10 cellular contexts compared by ENCODE assay signal in genomic region chr18:34729264-34729663, GRCh38. TPM values are rescaled to one million over a fixed set of nuclear protein-coding genes. Genes with fewer than 3 reads are reported as not detected.
DNase-seq lines count a peak whose midpoint lies in the region; ATAC-seq, FAIRE-seq and TF ChIP-seq lines count a peak whose summit lies in the region.
"Had no signal": no experiment of that assay in that cellular context is flagged by ENCODE, and none has a peak within 500 bp of the region (broad histone marks: within the 10 kb centered on the region; RNA-seq: fewer than 3 reads in every experiment).

No MANE protein-coding gene starts in this region.

- H3K27ac ChIP-seq in endodermal cell (ENCODE audit: low read depth, low read length) (no peak overlapping the region), osteoblast (ENCODE audit: low read depth, low read length) (no peak overlapping the region)
- no peak overlapping the region for H3K27ac ChIP-seq in CD4-positive, alpha-beta T cell (ENCODE audit: low read depth, low read length)

- no peak overlapping the region for H3K4me2 ChIP-seq in osteoblast (ENCODE audit: insufficient read depth, low read length)

- H3K9me3 ChIP-seq in endodermal cell (ENCODE audit: control insufficient read depth, low read length) (peaks cover 5% of the 10 kb centered on the region), osteoblast (ENCODE audit: low read depth, low read length) (no peaks in the 10 kb centered on the region)
- no peaks in the 10 kb centered on the region for H3K9me3 ChIP-seq in CD4-positive, alpha-beta T cell (ENCODE audit: control insufficient read depth, low read length)

- H3K27me3 ChIP-seq in endodermal cell (ENCODE audit: control insufficient read depth, insufficient read depth, low read length, poor library complexity, severe bottlenecking) (no peaks in the 10 kb centered on the region), osteoblast (ENCODE audit: insufficient read depth, low read length) (no peaks in the 10 kb centered on the region)
- no peaks in the 10 kb centered on the region for H3K27me3 ChIP-seq in CD4-positive, alpha-beta T cell (ENCODE audit: control insufficient read depth, insufficient read depth, low read length)

- H3K4me1 ChIP-seq in endodermal cell (ENCODE audit: control insufficient read depth, insufficient read depth, low read length): peaks cover 7% of the 10 kb centered on the region
- H3K4me1 ChIP-seq in osteoblast (ENCODE audit: insufficient read depth, low read length): no peaks in the 10 kb centered on the region

- H3K27me3 Mint-ChIP-seq in endodermal cell (ENCODE audit: insufficient read depth): peaks cover 2% of the 10 kb centered on the region
- peaks cover 4% of the 10 kb centered on the region for H3K27me3 Mint-ChIP-seq in CD4-positive, alpha-beta T cell
- H3K27me3 Mint-ChIP-seq: IgD-negative memory B cell had no signal

- peaks cover 37% of the 10 kb centered on the region for H3K4me1 Mint-ChIP-seq in endodermal cell
- no peaks in the 10 kb centered on the region for H3K4me1 Mint-ChIP-seq in CD4-positive, alpha-beta T cell (ENCODE audit: low read depth)

- H3K9ac ChIP-seq in endodermal cell (ENCODE audit: extremely low read depth, low read length, poor library complexity, severe bottlenecking): no peak overlapping the region

- no peaks in the 10 kb centered on the region for H4K20me1 ChIP-seq in osteoblast (ENCODE audit: insufficient read depth, low read length)

- peak overlapping the region; percentile 28 for H3K27ac Mint-ChIP-seq in endodermal cell
- no peak overlapping the region for H3K27ac Mint-ChIP-seq in CD4-positive, alpha-beta T cell
- H3K27ac Mint-ChIP-seq: IgD-negative memory B cell had no signal

- H3K36me3 ChIP-seq in endodermal cell (ENCODE audit: control insufficient read depth, insufficient read depth, low read length) (no peaks in the 10 kb centered on the region), osteoblast (ENCODE audit: insufficient read depth, low read length) (no peaks in the 10 kb centered on the region)

- H3K4me3 ChIP-seq in endodermal cell (ENCODE audit: low read length) (peak overlapping the region; percentile 19), osteoblast (ENCODE audit: insufficient read depth, low read length) (no peak overlapping the region)

- peaks cover 14% of the 10 kb centered on the region for H3K36me3 Mint-ChIP-seq in endodermal cell (ENCODE audit: low read depth)
- no peaks in the 10 kb centered on the region for H3K36me3 Mint-ChIP-seq in CD4-positive, alpha-beta T cell (ENCODE audit: low read depth)
- H3K36me3 Mint-ChIP-seq: IgD-negative memory B cell had no signal

- peak; percentile 69 for ATAC-seq in GM21515 (IDR thresholded peaks at IDR 0.05; ENCODE audit: unreplicated experiment)
- ATAC-seq in CD4-positive, alpha-beta T cell (ENCODE audit: poor library complexity): no peak

- CTCF ChIA-PET in CD4-positive, alpha-beta T cell (lab: Charles Lee): no interaction called here

- TF ChIP-seq CTCF in D721Med (IDR thresholded peaks at IDR 0.05; ENCODE audit: insufficient read depth, missing control alignments) (peak; percentile 34), endodermal cell (conservative IDR thresholded peaks at IDR 0.05) (peak; percentile 86), osteoblast (IDR thresholded peaks at IDR 0.05; ENCODE audit: extremely low read depth, low read depth, low read length) (peak; percentile 72)
- no peak for TF ChIP-seq CTCF in CD4-positive, alpha-beta T cell (IDR thresholded peaks at IDR 0.05)

- peaks cover 21% of the 10 kb centered on the region for H3K9me3 Mint-ChIP-seq in endodermal cell
- peaks cover 3% of the 10 kb centered on the region for H3K9me3 Mint-ChIP-seq in CD4-positive, alpha-beta T cell

- H3K79me2 ChIP-seq in osteoblast (ENCODE audit: insufficient read depth, low read length): no peaks in the 10 kb centered on the region

- POLR2A ChIA-PET in CD4-positive, alpha-beta T cell (lab: Charles Lee): no interaction called here

- peak; percentile 55 for FAIRE-seq in D721Med (lab: Jason Lieb, UNC)

- no peak overlapping the region for H3K4me3 Mint-ChIP-seq in endodermal cell
- no peak overlapping the region for H3K4me3 Mint-ChIP-seq in CD4-positive, alpha-beta T cell
- H3K4me3 Mint-ChIP-seq: IgD-negative memory B cell had no signal

- WGBS in endodermal cell (ENCODE audit: insufficient coverage in 1 of 2, insufficient read length in 1 of 2), 2 experiments: no CpG with 5 or more reads among the region's 2 CpGs

- intact Hi-C loops in CD4-positive, alpha-beta T cell (cut with DNase I, micrococcal nuclease): no loop called here

- H2AFZ ChIP-seq in osteoblast (ENCODE audit: low read length): no peak overlapping the region

- DNase-seq in D721Med (ENCODE audit: insufficient read length, low spot score): no peak
- DNase-seq in NCI-H1105 treated with DMSO at 0.1 percent for 48 hours (lab: John Stamatoyannopoulos, UW): peak; percentile 56
- DNase-seq in endodermal cell: peak; percentile 73
- DNase-seq in osteoblast (ENCODE audit: insufficient read length, low spot score, missing footprints): peak; percentile 77
- DNase-seq in CD4-positive, alpha-beta T cell: no peak
- DNase-seq in globus pallidus (ENCODE audit: low spot score): no peak
- no peak for DNase-seq in GM19240 (ENCODE audit: insufficient read length, low spot score)
- DNase-seq: left cardiac atrium had no signal

RNA-seq across cellular contexts. Expression of gene DTNA, which starts 19.2 kb away (rescaled TPM):
- total RNA-seq in endodermal cell: 10 to 100 TPM; 45.6 to 51.6 TPM
- 18.1 TPM for polyA plus RNA-seq in endodermal cell (2013, experiment 1 of 2)
- polyA plus RNA-seq in endodermal cell (2013, experiment 2 of 2): 18.8 TPM
- 10.1 and 11.5 TPM in 2 replicates for total RNA-seq in osteoblast
- not detected for total RNA-seq in CD4-positive, alpha-beta T cell
- polyA plus RNA-seq: IgD-negative memory B cell had no signal

Comparison
In these comparisons a context has a peak if more than half of its experiments do, and no peak if none do; other contexts are left out.
1. DNase-seq: peak in NCI-H1105 treated with DMSO at 0.1 percent for 48 hours (single experiment), endodermal cell (single experiment) and osteoblast (single experiment); none in D721Med (single experiment), CD4-positive, alpha-beta T cell (0 of 10), globus pallidus (single experiment) and GM19240 (single experiment).